Comparison of ENCODE assay signal across 25 cellular contexts in genomic region chr22:37028692-37029674, GRCh38.
"Had no signal": no experiment of that assay in that cellular context is flagged by ENCODE, and none has a peak within 500 bp of the region (broad histone marks: within the 10 kb centered on the region; RNA-seq: fewer than 3 reads in every experiment).

No MANE protein-coding gene starts in this region.

- H3K36me3 ChIP-seq: uterus had no signal

- FAIRE-seq: endothelial cell of umbilical vein, islet of Langerhans had no signal

- H3K27me3 ChIP-seq: colonic mucosa, foreskin keratinocyte, heart left ventricle, hepatocyte, right atrium auricular region, sigmoid colon, tibial nerve, upper lobe of left lung, uterus had no signal

- H3K4me3 ChIP-seq: colonic mucosa, esophagus muscularis mucosa, gastroesophageal sphincter, heart left ventricle, hepatocyte, mucosa of descending colon, prostate gland, right atrium auricular region, sigmoid colon, thoracic aorta, tibial nerve, upper lobe of left lung, uterus had no signal

- DNase-seq: effector memory CD4-positive, alpha-beta T cell; foreskin keratinocyte; heart left ventricle; kidney glomerular epithelial cell; mesenchymal stem cell; naive B cell; sigmoid colon; stimulated activated CD4-positive, alpha-beta T cell treated with anti-CD3 and anti-CD28 coated beads, Interleukin-2, amount 100 ng/mL, for 24 hours; stimulated activated CD4-positive, alpha-beta T cell treated with anti-CD3 and anti-CD28 coated beads, Interleukin-4, amount 100 ng/mL, for 4 hours; uterus had no signal

- H2AFZ ChIP-seq: hepatocyte had no signal

- H3K4me1 ChIP-seq: prostate gland, sigmoid colon, uterus had no signal

- H3K27ac ChIP-seq: colonic mucosa, esophagus muscularis mucosa, foreskin keratinocyte, gastroesophageal sphincter, heart left ventricle, hepatocyte, prostate gland, right atrium auricular region, sigmoid colon, thoracic aorta, tibial nerve, upper lobe of left lung, uterus had no signal

- H3K9me3 ChIP-seq: colonic mucosa, esophagus muscularis mucosa, gastroesophageal sphincter, heart left ventricle, mucosa of descending colon, prostate gland, right atrium auricular region, sigmoid colon, thoracic aorta, tibial nerve, upper lobe of left lung, uterus had no signal

- H3K4me2 ChIP-seq: hepatocyte had no signal

- ATAC-seq: foreskin keratinocyte; gastroesophageal sphincter; heart left ventricle; left colon; mucosa of descending colon; natural killer cell treated with Interleukin-12 subunit alpha and Interleukin-12 subunit beta and Interleukin-15 and Interleukin-18, amount 100 ng/mL, for 72 hours; stimulated activated memory B cell treated with anti-CD40 and anti-IgM and Interleukin-4, amounts not matched to agents 10 μg/mL and 1 μg/mL and 100 μg/mL, for 72 hours had no signal
